Comparison of ENCODE assay signal across 1 cellular context in the genomic region with DNA sequence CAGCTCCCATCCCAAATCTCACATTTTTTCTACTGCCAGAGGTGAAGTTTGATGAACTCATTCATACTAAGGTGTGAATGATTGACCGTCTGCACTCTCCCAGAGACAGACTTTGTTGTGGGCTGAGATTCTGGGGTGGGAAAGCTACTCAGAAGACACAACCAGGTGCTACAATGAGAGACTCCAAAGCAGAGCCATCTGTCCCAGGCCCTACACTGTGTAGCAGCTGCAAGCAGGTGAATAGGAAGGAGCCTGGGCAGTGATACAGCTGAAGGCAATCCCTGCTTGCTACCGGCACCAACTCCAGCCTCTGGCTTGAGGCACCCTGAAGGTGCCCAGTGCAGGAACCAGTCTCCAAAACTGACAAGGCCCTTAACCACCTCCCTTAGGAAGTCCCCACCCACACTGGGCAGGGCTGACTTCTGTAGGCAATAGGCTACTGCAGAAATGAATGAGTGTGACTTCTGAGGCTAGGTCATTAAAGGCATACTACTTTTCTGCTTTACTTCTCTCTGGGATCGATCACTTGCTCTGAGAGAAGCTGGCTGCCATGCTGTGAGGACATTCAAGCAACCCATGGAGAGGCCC.
TF ChIP-seq lines count a peak whose summit lies in the region.

No MANE protein-coding gene starts in this region.

TF ChIP-seq in HCT116, 20 proteins besides CTCF, POLR2A, EP300 and RAD21 (continued from another document):
- no peak for TF ChIP-seq ZNF274 (IDR thresholded peaks at IDR 0.05; ENCODE audit: low read depth, low read length)
